ENCODE assay signal across 1 cellular context in genomic region chr20:53594068-53595017, GRCh38.
TF ChIP-seq lines count a peak whose summit lies in the region.

No MANE protein-coding gene starts in this region.

TF ChIP-seq in HEK293, 187 proteins besides CTCF, POLR2A, EP300 and RAD21 (continued from another document and continues in another):
- TF ChIP-seq ZSCAN4 (tag by site-specific recombination; IDR thresholded peaks at IDR 0.05) (no peak), ZBTB6 (tag by site-specific recombination; IDR thresholded peaks at IDR 0.05) (no peak), ZNF239 (tag by site-specific recombination; IDR thresholded peaks at IDR 0.05) (no peak), ZNF830 (tag by site-specific recombination; IDR thresholded peaks at IDR 0.05; ENCODE audit: low read depth) (no peak), PRDM2 (tag by site-specific recombination; IDR thresholded peaks at IDR 0.05; ENCODE audit: borderline replicate concordance) (no peak), ZNF341 (tag by site-specific recombination; IDR thresholded peaks at IDR 0.05; ENCODE audit: low read depth) (peak; percentile 52), ZXDB (tag by site-specific recombination; IDR thresholded peaks at IDR 0.05) (peak; percentile 72), ZNF19 (tag by site-specific recombination; IDR thresholded peaks at IDR 0.05; ENCODE audit: low read depth) (no peak), ZNF16 (tag by site-specific recombination; IDR thresholded peaks at IDR 0.05; ENCODE audit: low read depth) (no peak), ZFP37 (tag by site-specific recombination; IDR thresholded peaks at IDR 0.05) (no peak), KLF9 (tag by site-specific recombination; IDR thresholded peaks at IDR 0.05; ENCODE audit: low read depth) (0 out of 2 replicates have a peak, but pooled peaks have one; percentile 23), HOXA7 (CRISPR knock-in tag; IDR thresholded peaks at IDR 0.05; ENCODE audit: borderline replicate concordance) (no peak), ZNF707 (tag by site-specific recombination; IDR thresholded peaks at IDR 0.05) (no peak), HIC1 (tag by site-specific recombination; IDR thresholded peaks at IDR 0.05) (peak; percentile 33; the same call in 1 of the 2 replicates), OVOL3 (tag by site-specific recombination; IDR thresholded peaks at IDR 0.05) (no peak), GLIS1 (tag by site-specific recombination; IDR thresholded peaks at IDR 0.05) (peak; percentile 48; the same call in 1 of the 2 replicates), ZNF571 (tag by site-specific recombination; IDR thresholded peaks at IDR 0.05) (no peak), RBAK (tag by site-specific recombination; IDR thresholded peaks at IDR 0.05) (no peak), GLIS2 (tag by site-specific recombination; IDR thresholded peaks at IDR 0.05) (peak; percentile 26), ZNF202 (tag by site-specific recombination; IDR thresholded peaks at IDR 0.05; ENCODE audit: borderline replicate concordance) (no peak), REPIN1 (tag by site-specific recombination; IDR thresholded peaks at IDR 0.05; ENCODE audit: low read depth) (no peak), ZNF391 (tag by site-specific recombination; IDR thresholded peaks at IDR 0.05; ENCODE audit: borderline replicate concordance, low read depth) (no peak), ZNF211 (tag by site-specific recombination; IDR thresholded peaks at IDR 0.05; ENCODE audit: low read depth) (no peak), ZNF449 (tag by site-specific recombination; IDR thresholded peaks at IDR 0.05) (no peak), ATF2 (tag by site-specific recombination; IDR thresholded peaks at IDR 0.05; ENCODE audit: low read depth) (no peak), ZBTB44 (tag by site-specific recombination; IDR thresholded peaks at IDR 0.05) (no peak), ZNF121 (tag by site-specific recombination; IDR thresholded peaks at IDR 0.05) (no peak), ZNF629 (tag by site-specific recombination; IDR thresholded peaks at IDR 0.05) (peak; percentile 30; the same call in 1 of the 2 replicates), ZNF670 (tag by site-specific recombination; IDR thresholded peaks at IDR 0.05; ENCODE audit: low read depth) (no peak), ZSCAN23 (tag by site-specific recombination; IDR thresholded peaks at IDR 0.05) (no peak), SP7 (tag by site-specific recombination; IDR thresholded peaks at IDR 0.05) (no peak), PRDM6 (tag by site-specific recombination; IDR thresholded peaks at IDR 0.05) (no peak), GLI4 (tag by site-specific recombination; IDR thresholded peaks at IDR 0.05) (no peak), ZNF692 (tag by site-specific recombination; IDR thresholded peaks at IDR 0.05) (0 out of 2 replicates have a peak, but pooled peaks have one; percentile 9), ZNF433 (tag by site-specific recombination; IDR thresholded peaks at IDR 0.05; ENCODE audit: low read depth) (no peak), FEZF1 (tag by site-specific recombination; IDR thresholded peaks at IDR 0.05) (no peak), ZBTB21 (tag by site-specific recombination; IDR thresholded peaks at IDR 0.05) (no peak), KLF10 (tag by site-specific recombination; IDR thresholded peaks at IDR 0.05) (peak; percentile 29; the same call in 1 of the 2 replicates), ZNF350 (tag by site-specific recombination; IDR thresholded peaks at IDR 0.05) (no peak)
